In the genomic region with DNA sequence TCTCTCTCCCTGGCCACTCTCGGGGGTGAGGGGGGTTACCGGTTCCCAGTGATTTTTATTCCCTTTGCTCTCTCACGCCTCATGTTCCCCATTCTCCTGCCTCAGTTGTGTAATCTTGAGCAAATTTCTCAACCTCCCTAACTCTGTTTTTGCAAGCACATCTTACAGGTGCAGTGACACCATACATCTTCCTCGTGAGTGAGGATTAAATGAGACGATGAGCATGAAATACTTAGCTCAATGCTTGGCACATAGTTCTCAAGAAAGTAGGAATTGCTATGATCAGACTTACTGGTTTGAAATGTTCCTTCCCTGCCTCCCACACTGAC, we compare ENCODE assay signal across 8 cellular contexts. TPM values are rescaled to one million over a fixed set of nuclear protein-coding genes. Genes with fewer than 3 reads are reported as not detected.
DNase-seq lines count a peak whose midpoint lies in the region; ATAC-seq, FAIRE-seq and TF ChIP-seq lines count a peak whose summit lies in the region.

No MANE protein-coding gene starts in this region.

- H3K27me3 Mint-ChIP-seq in astrocyte (ENCODE audit: low read depth, unreplicated experiment) (peaks cover 4% of the 10 kb centered on the region), natural killer cell (ENCODE audit: low read depth in 2 of 2) (no peaks in the 10 kb centered on the region)

- H3K27ac Mint-ChIP-seq in astrocyte (ENCODE audit: unreplicated experiment) (no peak overlapping the region), natural killer cell (peak overlapping the region; percentile 58 to 89)

- no peak overlapping the region for H3K9ac ChIP-seq in astrocyte (ENCODE audit: low read length)

- no peak for ATAC-seq in left ventricle myocardium superior
- ATAC-seq in natural killer cell = no peak
- ATAC-seq in HG02852 (IDR thresholded peaks at IDR 0.05; ENCODE audit: unreplicated experiment) = no peak
- ATAC-seq in HG02588 (IDR thresholded peaks at IDR 0.05; ENCODE audit: unreplicated experiment) = no peak

- H3K4me3 Mint-ChIP-seq in astrocyte (ENCODE audit: unreplicated experiment) (no peak overlapping the region), natural killer cell (peak overlapping the region; percentile 67)

- FAIRE-seq in astrocyte (lab: Jason Lieb, UNC) = no peak

- H3K27me3 ChIP-seq in left ventricle myocardium inferior (ENCODE audit: low read depth) = peaks cover 60% of the 10 kb centered on the region
- peaks cover 14% of the 10 kb centered on the region for H3K27me3 ChIP-seq in astrocyte (ENCODE audit: insufficient read depth, low read length)

- H3K4me3 ChIP-seq in left ventricle myocardium inferior (peak overlapping the region; percentile 52), astrocyte (ENCODE audit: insufficient read depth, low read depth, low read length) (no peak overlapping the region)

- peak overlapping the region; percentile 60 for H3K27ac ChIP-seq in left ventricle myocardium inferior (replicated peaks)
- H3K27ac ChIP-seq in astrocyte (ENCODE audit: low read depth, low read length) = no peak overlapping the region

- H3K4me1 ChIP-seq in left ventricle myocardium inferior (peaks cover 24% of the 10 kb centered on the region), astrocyte (ENCODE audit: insufficient read depth, low read length) (peaks cover 14% of the 10 kb centered on the region)

- H3K36me3 Mint-ChIP-seq in astrocyte (ENCODE audit: low read depth, unreplicated experiment) (no peaks in the 10 kb centered on the region), natural killer cell (no peaks in the 10 kb centered on the region)

- H3K9me3 ChIP-seq in left ventricle myocardium inferior (replicated peaks) (no peaks in the 10 kb centered on the region), astrocyte (ENCODE audit: insufficient read depth, low read depth, low read length) (no peaks in the 10 kb centered on the region)

- no peaks in the 10 kb centered on the region for H4K20me1 ChIP-seq in astrocyte (ENCODE audit: insufficient read depth, low read length)

- no peaks in the 10 kb centered on the region for H3K36me3 ChIP-seq in left ventricle myocardium inferior
- H3K36me3 ChIP-seq in astrocyte (ENCODE audit: insufficient read depth, low read length) = no peaks in the 10 kb centered on the region

- H2AFZ ChIP-seq in astrocyte (ENCODE audit: low read depth, low read length) = peak overlapping the region; percentile 92

- TF ChIP-seq CTCF in left ventricle myocardium inferior (IDR thresholded peaks at IDR 0.05; ENCODE audit: borderline replicate concordance) (no peak), astrocyte (IDR thresholded peaks at IDR 0.05; ENCODE audit: insufficient read depth, low read depth, low read length) (no peak), natural killer cell (IDR thresholded peaks at IDR 0.05) (no peak)

- peak overlapping the region; percentile 82 for H3K4me2 ChIP-seq in astrocyte (ENCODE audit: low read length)

- H3K9me3 Mint-ChIP-seq in astrocyte (ENCODE audit: unreplicated experiment) (no peaks in the 10 kb centered on the region), natural killer cell (no peaks in the 10 kb centered on the region)

- DNase-seq in left ventricle myocardium inferior = no peak
- no peak for DNase-seq in left ventricle myocardium superior
- no peak for DNase-seq in astrocyte (ENCODE audit: low read depth)
- no peak for DNase-seq in natural killer cell
- DNase-seq in SK-N-DZ (ENCODE audit: low spot score) = no peak
- DNase-seq in KG1 (lab: John Stamatoyannopoulos, UW) = no peak

- H3K79me2 ChIP-seq in astrocyte (ENCODE audit: insufficient read depth, low read length) = no peaks in the 10 kb centered on the region

- H3K4me1 Mint-ChIP-seq in astrocyte (ENCODE audit: low read depth, unreplicated experiment) = peaks cover 16% of the 10 kb centered on the region
- peaks cover 47 to 50% of the 10 kb centered on the region in 2 donors for H3K4me1 Mint-ChIP-seq in natural killer cell

- intact Hi-C loops in left ventricle myocardium inferior (cut with micrococcal nuclease) (no loop called here), left ventricle myocardium superior (cut with micrococcal nuclease) (no loop called here), natural killer cell (cut with micrococcal nuclease) (no loop called here)

RNA-seq across cellular contexts. Expression of a gene that starts 2.0 kb away (rescaled TPM):
- total RNA-seq in left ventricle myocardium inferior (not detected), left ventricle myocardium superior (not detected), astrocyte (2.8 and 3.4 TPM in 2 replicates), natural killer cell (1 to 10 TPM; 2.6 to 6.4 (median 4.2) TPM)
- polyA plus RNA-seq in SK-N-DZ (2014; cell fraction: cytosol; rRNA removed) = 0.05 TPM in 1 of 2 replicates, not detected in the other
- 0.37 TPM in 1 of 2 replicates, not detected in the other for polyA plus RNA-seq in SK-N-DZ (2014; cell fraction: nucleus; rRNA removed)

RNA-seq across cellular contexts. Expression of a gene that starts 18.8 kb away (rescaled TPM):
- total RNA-seq in left ventricle myocardium inferior (329 TPM), left ventricle myocardium superior (335 TPM), astrocyte (268 and 282 TPM in 2 replicates), natural killer cell (100 to 1,000 TPM; 120 to 127 (median 127) TPM)
- 234 and 246 TPM in 2 replicates for polyA plus RNA-seq in SK-N-DZ (2014; cell fraction: cytosol; rRNA removed)
- polyA plus RNA-seq in SK-N-DZ (2014; cell fraction: nucleus; rRNA removed) = 137 and 147 TPM in 2 replicates
